In genomic region chr15:43219929-43220886, GRCh38 we compare ENCODE assay signal across 17 cellular contexts. TPM values are rescaled to one million over a fixed set of nuclear protein-coding genes. Genes with fewer than 3 reads are reported as not detected.
DNase-seq lines count a peak whose midpoint lies in the region; ATAC-seq and TF ChIP-seq lines count a peak whose summit lies in the region.
"Had no signal": no experiment of that assay in that cellular context is flagged by ENCODE, and none has a peak within 500 bp of the region (broad histone marks: within the 10 kb centered on the region; RNA-seq: fewer than 3 reads in every experiment).

No MANE protein-coding gene starts in this region.

- H3K4me1 Mint-ChIP-seq in natural killer cell, result peaks cover 12 to 19% of the 10 kb centered on the region in 2 donors

- TF ChIP-seq CTCF in breast epithelium (IDR thresholded peaks at IDR 0.05) (no peak), natural killer cell (IDR thresholded peaks at IDR 0.05) (no peak)

- no peak for TF ChIP-seq POLR2A in breast epithelium (IDR thresholded peaks at IDR 0.05)

- ATAC-seq in natural killer cell (peak; percentile 56 to 86 (median 72)), GM18870 (IDR thresholded peaks at IDR 0.05; ENCODE audit: unreplicated experiment) (no peak), GM18868 (IDR thresholded peaks at IDR 0.05; ENCODE audit: unreplicated experiment) (no peak)

- H3K9me3 ChIP-seq in breast epithelium, result no peaks in the 10 kb centered on the region
- H3K9me3 ChIP-seq: BE2C had no signal

- H3K36me3 ChIP-seq in breast epithelium, result no peaks in the 10 kb centered on the region
- H3K36me3 ChIP-seq: BE2C had no signal

- DNase-seq in CMK (ENCODE audit: low read depth) (peak; percentile 45), HUDEP-2 (lab: John Stamatoyannopoulos, UW; ENCODE audit: unreplicated experiment in 76 of 76) (peak in 58 of 76 experiments; percentile 27 to 83 (median 61)), breast epithelium (ENCODE audit: low spot score in 2 of 2) (no peak), natural killer cell (no peak), UCSD-AML1 (lab: John Stamatoyannopoulos, UW; ENCODE audit: unreplicated experiment) (no peak)
- DNase-seq: BE2C; CD4-positive, alpha-beta T cell; GF-D8; GOT3; KBM-7; MV-4-11; NCI-H1694 treated with DMSO at 0.1 percent for 48 hours; NCI-H774 had no signal

- no peak overlapping the region for H3K4me3 ChIP-seq in breast epithelium

- H3K27me3 ChIP-seq in breast epithelium, result no peaks in the 10 kb centered on the region
- H3K27me3 ChIP-seq: BE2C had no signal

- no peaks in the 10 kb centered on the region for H3K4me1 ChIP-seq in breast epithelium

- H3K36me3 Mint-ChIP-seq in natural killer cell, result no peaks in the 10 kb centered on the region

- intact Hi-C loops in breast epithelium (cut with DNase I; ENCODE audit: low total_unique reads) (no loop called here), natural killer cell (cut with micrococcal nuclease) (no loop called here)

- peak overlapping the region; percentile 23 to 57 for H3K27ac ChIP-seq in breast epithelium

- H3K27me3 Mint-ChIP-seq in natural killer cell (ENCODE audit: low read depth in 2 of 2), result peaks cover under 1 to 3% of the 10 kb centered on the region in 2 donors

- H3K4me3 Mint-ChIP-seq in natural killer cell, result peak overlapping the region; percentile 2
- H3K4me3 Mint-ChIP-seq: CD4-positive, alpha-beta T cell had no signal

- H3K27ac Mint-ChIP-seq in natural killer cell, result peak overlapping the region; percentile 43 to 81
- H3K27ac Mint-ChIP-seq: CD4-positive, alpha-beta T cell had no signal

- H3K9me3 Mint-ChIP-seq in natural killer cell, result no peaks in the 10 kb centered on the region
- H3K9me3 Mint-ChIP-seq: CD4-positive, alpha-beta T cell had no signal

RNA-seq across cellular contexts. Expression of gene EPB42, which starts 0.6 kb away (rescaled TPM):
- total RNA-seq in breast epithelium (1 to 10 TPM in 1 of 3 donors, under 1 TPM in 1, not detected in 1; 0.29 to 1.9 TPM), natural killer cell (not detected)
- total RNA-seq: CD4-positive, alpha-beta T cell; NCI-H460; RPMI7951 had no signal

RNA-seq across cellular contexts. Expression of gene CCNDBP1, which starts 35.0 kb away (rescaled TPM):
- 100 to 1,000 TPM in 2 of 3 donors, 10 to 100 TPM in 1; 90.1 to 179 (median 106) TPM for total RNA-seq in breast epithelium
- total RNA-seq in natural killer cell, result 100 to 1,000 TPM; 120 to 150 (median 129) TPM

RNA-seq across cellular contexts. Expression of gene TGM5, which starts 46.5 kb away (rescaled TPM):
- total RNA-seq in breast epithelium (1 to 10 TPM; 1.6 to 3.1 (median 2.7) TPM), natural killer cell (not detected)
- total RNA-seq: CD4-positive, alpha-beta T cell; NCI-H460; RPMI7951 had no signal

Comparison
In these comparisons a context has a peak if more than half of its experiments do, and no peak if none do; other contexts are left out.
1. DNase-seq: peak in CMK (single experiment) and HUDEP-2 (58 of 76); none in breast epithelium (0 of 2), natural killer cell (single experiment) and UCSD-AML1 (single experiment).
2. ATAC-seq: peak in natural killer cell (3 of 3); none in GM18870 (single experiment) and GM18868 (single experiment).